1 cellular context compared by ENCODE assay signal in genomic region chr1:150464422-150464826, GRCh38.
TF ChIP-seq lines count a peak whose summit lies in the region.

No MANE protein-coding gene starts in this region.

TF ChIP-seq in K562, 482 proteins besides CTCF, POLR2A, EP300 and RAD21 (continued from another document):
- TF ChIP-seq, protein P1, sequence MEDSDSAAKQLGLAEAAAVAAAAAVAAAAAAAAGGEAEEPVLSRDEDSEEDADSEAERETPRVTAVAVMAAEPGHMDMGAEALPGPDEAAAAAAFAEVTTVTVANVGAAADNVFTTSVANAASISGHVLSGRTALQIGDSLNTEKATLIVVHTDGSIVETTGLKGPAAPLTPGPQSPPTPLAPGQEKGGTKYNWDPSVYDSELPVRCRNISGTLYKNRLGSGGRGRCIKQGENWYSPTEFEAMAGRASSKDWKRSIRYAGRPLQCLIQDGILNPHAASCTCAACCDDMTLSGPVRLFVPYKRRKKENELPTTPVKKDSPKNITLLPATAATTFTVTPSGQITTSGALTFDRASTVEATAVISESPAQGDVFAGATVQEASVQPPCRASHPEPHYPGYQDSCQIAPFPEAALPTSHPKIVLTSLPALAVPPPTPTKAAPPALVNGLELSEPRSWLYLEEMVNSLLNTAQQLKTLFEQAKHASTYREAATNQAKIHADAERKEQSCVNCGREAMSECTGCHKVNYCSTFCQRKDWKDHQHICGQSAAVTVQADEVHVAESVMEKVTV (CRISPR knock-in tag; IDR thresholded peaks at IDR 0.05), result peak; percentile 50; the same call in 1 of the 2 replicates
- TF ChIP-seq KLF13 (tag; IDR thresholded peaks at IDR 0.05; ENCODE audit: borderline replicate concordance, low read depth) (peak; percentile 92; the same call in 1 of the 2 replicates), SP1 (CRISPR knock-in tag; IDR thresholded peaks at IDR 0.05) (peak; percentile 44; the same call in 1 of the 2 replicates), CTCFL (IDR thresholded peaks at IDR 0.05; ENCODE audit: borderline replicate concordance, insufficient read depth, low read depth, low read length, poor library complexity, severe bottlenecking) (peak; percentile 17), NBN (IDR thresholded peaks at IDR 0.05; ENCODE audit: low read depth) (0 out of 2 replicates have a peak, but pooled peaks have one; percentile 24), HMGN3 (IDR thresholded peaks at IDR 0.05; ENCODE audit: borderline replicate concordance, extremely low read depth, insufficient read length, low read depth, low read length) (no peak), SMC3 (conservative IDR thresholded peaks at IDR 0.05; ENCODE audit: insufficient read depth, low read depth, low read length) (peak; percentile 83), KLF16 (IDR thresholded peaks at IDR 0.05) (0 out of 2 replicates have a peak, but pooled peaks have one; percentile 33)
